9 cellular contexts compared by ENCODE assay signal in the genomic region with DNA sequence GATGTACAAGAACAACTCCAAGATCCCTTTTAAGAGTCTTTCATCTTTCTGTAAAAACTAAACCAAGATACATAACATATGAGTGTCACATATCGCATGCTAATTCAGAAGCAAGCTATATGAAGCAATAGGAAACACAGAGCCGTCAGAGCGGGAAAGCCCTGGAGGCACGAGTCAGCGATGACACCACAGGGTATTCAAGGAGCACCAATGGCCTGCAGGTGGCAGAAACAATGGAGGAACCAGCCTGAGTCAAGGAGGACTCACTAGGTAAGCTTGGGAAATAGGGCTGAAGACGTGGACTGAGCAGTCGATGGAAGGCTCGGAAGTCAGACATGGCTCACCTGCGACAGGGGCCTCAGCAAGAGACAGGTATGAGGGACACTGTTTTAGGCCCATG.
DNase-seq lines count a peak whose midpoint lies in the region; FAIRE-seq and TF ChIP-seq lines count a peak whose summit lies in the region.
"Had no signal": no experiment of that assay in that cellular context is flagged by ENCODE, and none has a peak within 500 bp of the region (broad histone marks: within the 10 kb centered on the region; RNA-seq: fewer than 3 reads in every experiment).

No MANE protein-coding gene starts in this region.

- DNase-seq in AML-193 (lab: John Stamatoyannopoulos, UW) (peak; percentile 39 to 43), HTR-8/SVneo (ENCODE audit: insufficient read length, low spot score) (peak; percentile 37), epithelial cell of proximal tubule (ENCODE audit: low read depth) (no peak), germinal center (ENCODE audit: low spot score) (no peak), NCI-H187 treated with DMSO at 0.1 percent for 48 hours (lab: John Stamatoyannopoulos, UW) (no peak), GM10248 (ENCODE audit: extremely low spot score) (no peak)
- peak; percentile 50 to 63 for DNase-seq in activated CD4-positive, alpha-beta T cell treated with anti-CD3 and anti-CD28 coated beads for 24 hours (ENCODE audit: low read depth in 2 of 2)
- DNase-seq in stimulated activated CD4-positive, alpha-beta T cell treated with anti-CD3 and anti-CD28 coated beads, Interleukin-1b, Interleukin-23, amount 100 ng/mL, for 4 hours (ENCODE audit: low read depth in 2 of 2) = peak; percentile 55

- CTCF ChIA-PET in GM10248 (lab: Yijun Ruan, JAX) = no interaction called here

- no peak for FAIRE-seq in HTR-8/SVneo (lab: Jason Lieb, UNC)

- TF ChIP-seq CTCF in epithelial cell of proximal tubule (conservative IDR thresholded peaks at IDR 0.05; ENCODE audit: low read depth, low read length) = peak; percentile 32
- TF ChIP-seq CTCF in GM10248 (IDR thresholded peaks at IDR 0.05; ENCODE audit: control extremely low read depth, extremely low read depth, low read depth, missing control alignments) = no peak

- POLR2A ChIA-PET in GM10248 (lab: Yijun Ruan, JAX) = no interaction called here

- no peak overlapping the region for H3K4me3 ChIP-seq in epithelial cell of proximal tubule (ENCODE audit: low read depth, low read length)
- H3K4me3 ChIP-seq: thoracic aorta had no signal

Comparison
In these comparisons a context has a peak if more than half of its experiments do, and no peak if none do; other contexts are left out.
1. DNase-seq: peak in AML-193 (2 of 2), HTR-8/SVneo (single experiment), activated CD4-positive, alpha-beta T cell treated with anti-CD3 and anti-CD28 coated beads for 24 hours (2 of 2) and stimulated activated CD4-positive, alpha-beta T cell treated with anti-CD3 and anti-CD28 coated beads, Interleukin-1b, Interleukin-23, amount 100 ng/mL, for 4 hours (2 of 2); none in epithelial cell of proximal tubule (single experiment), germinal center (single experiment), NCI-H187 treated with DMSO at 0.1 percent for 48 hours (single experiment) and GM10248 (single experiment).